Comparison of ENCODE assay signal across 4 cellular contexts in the genomic region with DNA sequence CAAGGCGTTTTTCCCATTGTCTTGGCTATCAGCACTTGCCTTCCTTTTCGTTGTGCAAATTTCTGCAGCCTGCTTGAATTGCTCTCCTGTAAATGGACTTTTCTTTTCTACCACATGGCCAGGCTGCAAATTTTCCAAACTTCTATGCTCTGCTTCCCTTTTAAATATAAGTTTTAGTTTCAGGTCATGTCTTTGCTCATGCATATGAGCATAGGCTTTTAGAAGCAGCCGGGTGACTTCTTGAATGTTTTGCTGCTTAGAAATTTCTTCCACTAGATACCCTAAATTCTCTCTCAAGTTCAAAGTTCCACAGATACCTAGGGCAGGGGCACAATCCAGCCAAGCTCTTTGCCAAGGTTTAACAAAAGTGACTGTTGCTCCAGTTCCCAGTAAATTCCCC.
TF ChIP-seq lines count a peak whose summit lies in the region.

No MANE protein-coding gene starts in this region.

TF ChIP-seq in HepG2, 621 proteins besides CTCF, POLR2A, EP300 and RAD21:
- peak; percentile 99 for TF ChIP-seq ZNF841 (CRISPR knock-in tag; IDR thresholded peaks at IDR 0.05; ENCODE audit: borderline replicate concordance)
- no peak for TF ChIP-seq ZNF749 (CRISPR knock-in tag; IDR thresholded peaks at IDR 0.05; ENCODE audit: borderline replicate concordance)

TF ChIP-seq in HEK293, 187 proteins besides CTCF, POLR2A, EP300 and RAD21:
- TF ChIP-seq ZNF600 (tag by site-specific recombination; IDR thresholded peaks at IDR 0.05), result no peak
- no peak for TF ChIP-seq ZNF223 (tag by site-specific recombination; IDR thresholded peaks at IDR 0.05)
- TF ChIP-seq SETDB1 (IDR thresholded peaks at IDR 0.05; ENCODE audit: insufficient read length, low read length), result peak; percentile 49
- TF ChIP-seq, protein P1, sequence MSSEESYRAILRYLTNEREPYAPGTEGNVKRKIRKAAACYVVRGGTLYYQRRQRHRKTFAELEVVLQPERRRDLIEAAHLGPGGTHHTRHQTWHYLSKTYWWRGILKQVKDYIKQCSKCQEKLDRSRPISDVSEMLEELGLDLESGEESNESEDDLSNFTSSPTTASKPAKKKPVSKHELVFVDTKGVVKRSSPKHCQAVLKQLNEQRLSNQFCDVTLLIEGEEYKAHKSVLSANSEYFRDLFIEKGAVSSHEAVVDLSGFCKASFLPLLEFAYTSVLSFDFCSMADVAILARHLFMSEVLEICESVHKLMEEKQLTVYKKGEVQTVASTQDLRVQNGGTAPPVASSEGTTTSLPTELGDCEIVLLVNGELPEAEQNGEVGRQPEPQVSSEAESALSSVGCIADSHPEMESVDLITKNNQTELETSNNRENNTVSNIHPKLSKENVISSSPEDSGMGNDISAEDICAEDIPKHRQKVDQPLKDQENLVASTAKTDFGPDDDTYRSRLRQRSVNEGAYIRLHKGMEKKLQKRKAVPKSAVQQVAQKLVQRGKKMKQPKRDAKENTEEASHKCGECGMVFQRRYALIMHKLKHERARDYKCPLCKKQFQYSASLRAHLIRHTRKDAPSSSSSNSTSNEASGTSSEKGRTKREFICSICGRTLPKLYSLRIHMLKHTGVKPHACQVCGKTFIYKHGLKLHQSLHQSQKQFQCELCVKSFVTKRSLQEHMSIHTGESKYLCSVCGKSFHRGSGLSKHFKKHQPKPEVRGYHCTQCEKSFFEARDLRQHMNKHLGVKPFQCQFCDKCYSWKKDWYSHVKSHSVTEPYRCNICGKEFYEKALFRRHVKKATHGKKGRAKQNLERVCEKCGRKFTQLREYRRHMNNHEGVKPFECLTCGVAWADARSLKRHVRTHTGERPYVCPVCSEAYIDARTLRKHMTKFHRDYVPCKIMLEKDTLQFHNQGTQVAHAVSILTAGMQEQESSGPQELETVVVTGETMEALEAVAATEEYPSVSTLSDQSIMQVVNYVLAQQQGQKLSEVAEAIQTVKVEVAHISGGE (tag by site-specific recombination; conservative IDR thresholded peaks at IDR 0.05; ENCODE audit: low read depth), result no peak
- TF ChIP-seq ZNF211 (tag by site-specific recombination; IDR thresholded peaks at IDR 0.05; ENCODE audit: low read depth), result no peak
- TF ChIP-seq ZNF747 (tag by site-specific recombination; IDR thresholded peaks at IDR 0.05), result no peak
- no peak for TF ChIP-seq ZNF112 (tag by site-specific recombination; IDR thresholded peaks at IDR 0.05)

TF ChIP-seq in K562, 482 proteins besides CTCF, POLR2A, EP300 and RAD21:
- TF ChIP-seq MAZ (CRISPR knock-in tag; conservative IDR thresholded peaks at IDR 0.05 in 1 of 2, IDR thresholded peaks at IDR 0.05 in 1 of 2) (no peak), NFIC (IDR thresholded peaks at IDR 0.05) (no peak), TAL1 (IDR thresholded peaks at IDR 0.05) (no peak)
- TF ChIP-seq, protein P2, sequence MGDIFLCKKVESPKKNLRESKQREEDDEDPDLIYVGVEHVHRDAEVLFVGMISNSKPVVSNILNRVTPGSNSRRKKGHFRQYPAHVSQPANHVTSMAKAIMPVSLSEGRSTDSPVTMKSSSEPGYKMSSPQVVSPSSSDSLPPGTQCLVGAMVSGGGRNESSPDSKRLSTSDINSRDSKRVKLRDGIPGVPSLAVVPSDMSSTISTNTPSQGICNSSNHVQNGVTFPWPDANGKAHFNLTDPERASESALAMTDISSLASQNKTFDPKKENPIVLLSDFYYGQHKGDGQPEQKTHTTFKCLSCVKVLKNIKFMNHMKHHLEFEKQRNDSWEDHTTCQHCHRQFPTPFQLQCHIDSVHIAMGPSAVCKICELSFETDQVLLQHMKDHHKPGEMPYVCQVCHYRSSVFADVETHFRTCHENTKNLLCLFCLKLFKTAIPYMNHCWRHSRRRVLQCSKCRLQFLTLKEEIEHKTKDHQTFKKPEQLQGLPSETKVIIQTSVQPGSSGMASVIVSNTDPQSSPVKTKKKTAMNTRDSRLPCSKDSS (IDR thresholded peaks at IDR 0.05; ENCODE audit: low read depth, partially characterized antibody), result peak; percentile 17
TF ChIP-seq in K562: peak in this region for 1.

TF ChIP-seq in endothelial cell of umbilical vein, 7 proteins besides CTCF, POLR2A, EP300 and RAD21:
- TF ChIP-seq, protein P3, sequence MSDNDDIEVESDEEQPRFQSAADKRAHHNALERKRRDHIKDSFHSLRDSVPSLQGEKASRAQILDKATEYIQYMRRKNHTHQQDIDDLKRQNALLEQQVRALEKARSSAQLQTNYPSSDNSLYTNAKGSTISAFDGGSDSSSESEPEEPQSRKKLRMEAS (IDR thresholded peaks at IDR 0.05; ENCODE audit: insufficient read depth, insufficient read length), result no peak
- TF ChIP-seq MYC (IDR thresholded peaks at IDR 0.05; ENCODE audit: low read depth, low read length) (no peak), POLR2AphosphoS5 (IDR thresholded peaks at IDR 0.05; ENCODE audit: insufficient read depth, low read depth, low read length) (no peak), EZH2 (IDR thresholded peaks at IDR 0.05; ENCODE audit: borderline replicate concordance, low read depth, low read length, severe bottlenecking) (no peak), GATA2 (IDR thresholded peaks at IDR 0.05; ENCODE audit: insufficient read depth, insufficient read length, low read depth, low read length) (no peak), FOS (IDR thresholded peaks at IDR 0.05; ENCODE audit: borderline replicate concordance, insufficient read depth, low read length) (no peak), JUN (IDR thresholded peaks at IDR 0.05; ENCODE audit: borderline replicate concordance, insufficient read depth, insufficient read length, low read depth) (no peak)
TF ChIP-seq in endothelial cell of umbilical vein: peak in this region for 0.
